Comparison of ENCODE assay signal across 8 cellular contexts in the genomic region with DNA sequence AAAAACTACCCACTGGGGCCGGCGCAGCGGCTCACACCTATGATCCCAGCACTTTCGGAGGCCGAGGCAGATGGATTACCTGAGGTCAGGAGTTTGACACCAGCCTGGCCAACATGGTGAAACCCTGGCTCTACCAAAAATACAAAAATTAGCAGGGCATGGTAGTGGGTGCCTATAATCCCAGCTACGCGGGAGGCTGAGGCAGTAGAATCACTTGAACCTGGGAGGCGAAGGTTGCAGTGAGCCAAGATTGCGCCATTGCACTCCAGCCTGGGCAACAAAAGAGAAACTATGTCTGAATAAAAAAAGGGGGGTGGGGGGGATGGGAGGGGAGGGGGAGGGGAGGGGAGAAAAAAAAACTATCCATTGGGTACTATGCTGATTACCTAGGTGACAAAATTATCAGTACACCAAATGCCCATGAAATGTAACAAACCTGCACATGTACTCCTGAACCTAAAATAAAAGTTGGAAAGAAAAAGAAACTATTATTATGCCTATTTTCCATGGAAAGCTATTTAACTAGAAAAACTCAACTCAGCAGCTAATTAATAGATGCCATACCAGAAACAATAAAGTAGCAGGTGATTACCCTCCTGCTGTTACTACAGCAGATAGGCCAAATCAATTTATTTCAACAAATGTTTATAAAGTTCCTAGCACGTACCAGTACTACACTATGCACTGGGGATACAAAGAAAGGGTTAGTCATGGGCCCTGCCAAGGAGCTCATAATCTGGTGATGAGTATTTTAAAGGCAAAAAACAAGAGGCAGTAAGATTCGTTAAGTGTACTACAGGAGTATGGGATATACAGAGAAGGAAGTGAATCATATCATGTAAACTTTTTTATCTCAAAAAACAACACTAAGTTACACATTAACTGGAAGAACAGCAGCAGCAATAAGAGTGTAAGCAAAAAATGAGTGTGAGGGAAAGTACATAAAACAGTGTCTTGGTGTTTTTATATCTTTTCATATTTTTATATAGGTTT.
DNase-seq lines count a peak whose midpoint lies in the region; ATAC-seq, FAIRE-seq and TF ChIP-seq lines count a peak whose summit lies in the region.

No MANE protein-coding gene starts in this region.

- peaks cover 6% of the 10 kb centered on the region for H3K36me3 Mint-ChIP-seq in CD4-positive, CD25-positive, alpha-beta regulatory T cell

- H3K9ac ChIP-seq in K562 (ENCODE audit: insufficient read depth in 1 of 2, low read depth in 2 of 2, low read length in 2 of 2) = no peak overlapping the region

- no peak for TF ChIP-seq EP300 in K562 (IDR thresholded peaks at IDR 0.05; ENCODE audit: low read length)

- no peak for FAIRE-seq in K562 (lab: Jason Lieb, UNC)

- no peak overlapping the region for H3K4me2 ChIP-seq in K562 (ENCODE audit: insufficient read depth, low read length)

- H3K27ac ChIP-seq in CD4-positive, CD25-positive, alpha-beta regulatory T cell (ENCODE audit: insufficient read depth, low read length, poor library complexity, severe bottlenecking) = no peak overlapping the region
- no peak overlapping the region for H3K27ac ChIP-seq in K562 (ENCODE audit: extremely low read depth, low read depth, low read length)

- H3K36me3 ChIP-seq in CD4-positive, CD25-positive, alpha-beta regulatory T cell (ENCODE audit: control insufficient read depth, insufficient read depth, low read length) = no peaks in the 10 kb centered on the region
- H3K36me3 ChIP-seq in K562 (ENCODE audit: control insufficient read depth, insufficient read depth, low read length) = no peaks in the 10 kb centered on the region

- no TSS peak for BruUV-seq in K562 (replicated peaks; lab: Mats Ljungman, UMichigan)

- ATAC-seq in CD4-positive, CD25-positive, alpha-beta regulatory T cell (ENCODE audit: low read depth in 2 of 2) = peak; percentile 62 to 76
- ATAC-seq in GM19463 (IDR thresholded peaks at IDR 0.05; ENCODE audit: unreplicated experiment) = peak; percentile 87
- ATAC-seq in HG03457 (IDR thresholded peaks at IDR 0.05; ENCODE audit: unreplicated experiment) = peak; percentile 96
- no peak; the same call in 2 of the 3 replicates for ATAC-seq in K562

- H3K4me3 ChIP-seq in CD4-positive, CD25-positive, alpha-beta regulatory T cell (ENCODE audit: low read depth, low read length) = no peak overlapping the region
- no peak overlapping the region for H3K4me3 ChIP-seq in K562

- CTCF ChIA-PET in K562 (lab: Yijun Ruan, JAX; ENCODE audit: low intra/inter-chr PET ratio) = no interaction called here

- POLR2A ChIA-PET in K562 (lab: Yijun Ruan, JAX) = no interaction called here

- TF ChIP-seq RAD21 in K562 (CRISPR knock-in tag; conservative IDR thresholded peaks at IDR 0.05 in 1 of 2, IDR thresholded peaks at IDR 0.05 in 1 of 2) = no peak

- no peaks in the 10 kb centered on the region for H3K9me1 ChIP-seq in K562 (ENCODE audit: control insufficient read depth, insufficient read depth, low read length)

- 80% methylated on average over 6 of the region's 11 CpGs for WGBS in K562 (ENCODE audit: insufficient coverage, low coverage, missing lambda C conversion rate)

- peak overlapping the region; percentile 51 for H2AFZ ChIP-seq in K562 (ENCODE audit: low read depth, low read length)

- in situ Hi-C loops in K562 (cut with MboI) = no loop called here

- no peak for TF ChIP-seq CTCF in K562 (IDR thresholded peaks at IDR 0.05 in 2 of 3, conservative IDR thresholded peaks at IDR 0.05 in 1 of 3; ENCODE audit: insufficient read depth in 2 of 3, low read depth in 1 of 3, low read length in 3 of 3)

- intact Hi-C loops in K562 (cut with micrococcal nuclease) = no loop called here
- intact Hi-C loops in head of caudate nucleus (cut with DNase I) = no loop called here

- no peaks in the 10 kb centered on the region for H3K27me3 ChIP-seq in CD4-positive, CD25-positive, alpha-beta regulatory T cell (ENCODE audit: control insufficient read depth, insufficient read depth, low read length)
- no peaks in the 10 kb centered on the region for H3K27me3 ChIP-seq in K562 (ENCODE audit: control insufficient read depth in 2 of 2, insufficient read depth in 2 of 2, low read length in 2 of 2)

- peak in 1 of 3 donors; percentile 45 for DNase-seq in CD4-positive, CD25-positive, alpha-beta regulatory T cell
- no peak for DNase-seq in K562 (ENCODE audit: extremely low read depth in 1 of 4, low spot score in 3 of 4)
- DNase-seq in SHP77 treated with DMSO at 0.1 percent for 48 hours (lab: John Stamatoyannopoulos, UW) = no peak
- no peak for DNase-seq in GM19238 (ENCODE audit: insufficient read length, low spot score)
- no peak for DNase-seq in NCI-H1694 (lab: John Stamatoyannopoulos, UW)
- no peak for DNase-seq in head of caudate nucleus

- no peaks in the 10 kb centered on the region for H3K79me2 ChIP-seq in K562 (ENCODE audit: control insufficient read depth, insufficient read depth, low read length)

- TF ChIP-seq POLR2A in K562 (conservative IDR thresholded peaks at IDR 0.05) = no peak

- H3K4me3 Mint-ChIP-seq in CD4-positive, CD25-positive, alpha-beta regulatory T cell = peak overlapping the region in 2 of 4 donors; percentile 29 to 39

- H3K4me1 ChIP-seq in CD4-positive, CD25-positive, alpha-beta regulatory T cell (ENCODE audit: control insufficient read depth, insufficient read depth, low read length, poor library complexity, severe bottlenecking) = peaks cover 15% of the 10 kb centered on the region
- H3K4me1 ChIP-seq in K562 (replicated peaks in 1 of 2; ENCODE audit: control insufficient read depth in 2 of 2, insufficient read depth in 2 of 2, low read length in 2 of 2) = no peaks in the 10 kb centered on the region

- peaks cover 7 to 57% (median 23%) of the 10 kb centered on the region in 4 donors for H3K4me1 Mint-ChIP-seq in CD4-positive, CD25-positive, alpha-beta regulatory T cell

- H3K9me3 ChIP-seq in CD4-positive, CD25-positive, alpha-beta regulatory T cell (ENCODE audit: control insufficient read depth in 2 of 2, low read length in 2 of 2) = no peaks in the 10 kb centered on the region
- H3K9me3 ChIP-seq in K562 (replicated peaks; ENCODE audit: control insufficient read depth, insufficient read depth, low read depth, low read length) = peaks cover 8% of the 10 kb centered on the region

- H3K27me3 Mint-ChIP-seq in CD4-positive, CD25-positive, alpha-beta regulatory T cell = no peaks in the 10 kb centered on the region

- H3K27ac Mint-ChIP-seq in CD4-positive, CD25-positive, alpha-beta regulatory T cell = peak overlapping the region in 2 of 3 donors; percentile 23 to 97

- no peaks in the 10 kb centered on the region for H4K20me1 ChIP-seq in K562 (replicated peaks; ENCODE audit: control insufficient read depth, insufficient read depth, low read length)

- peaks cover 0 to 9% (median 3%) of the 10 kb centered on the region in 7 donors for H3K9me3 Mint-ChIP-seq in CD4-positive, CD25-positive, alpha-beta regulatory T cell

TF ChIP-seq in K562, 482 proteins besides CTCF, POLR2A, EP300 and RAD21:
- TF ChIP-seq DMBX1 (CRISPR knock-in tag; IDR thresholded peaks at IDR 0.05; ENCODE audit: borderline replicate concordance) (peak; percentile 46; the same call in 1 of the 2 replicates), ZNF165 (CRISPR knock-in tag; IDR thresholded peaks at IDR 0.05; ENCODE audit: borderline replicate concordance) (no peak)
TF ChIP-seq in K562: peak in this region for 1.
